In the genomic region with DNA sequence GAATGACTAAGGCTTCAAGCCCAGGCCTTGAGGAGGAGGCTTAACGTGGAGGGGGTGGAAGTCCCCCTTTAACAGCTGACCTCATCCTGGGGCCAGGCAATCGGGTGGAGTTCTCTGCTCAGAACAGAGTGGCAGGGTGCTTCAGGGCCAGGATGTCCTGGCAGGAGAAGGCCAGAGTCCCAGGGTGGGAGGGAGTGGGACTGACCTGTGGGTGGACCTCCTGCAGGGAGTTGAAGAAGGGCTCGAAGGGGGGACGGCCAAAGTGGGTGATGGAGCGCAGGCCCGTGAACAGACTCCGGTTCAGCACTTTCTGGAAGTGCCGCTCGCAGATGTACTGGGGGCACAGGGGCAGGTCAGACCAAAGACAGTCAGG, we compare ENCODE assay signal across 1 cellular context.
TF ChIP-seq lines count a peak whose summit lies in the region.

No MANE protein-coding gene starts in this region.

TF ChIP-seq in HEK293, 187 proteins besides CTCF, POLR2A, EP300 and RAD21 (continued from another document):
- TF ChIP-seq ZNF692 (tag by site-specific recombination; IDR thresholded peaks at IDR 0.05) (0 out of 2 replicates have a peak, but pooled peaks have one; percentile 36), ZNF354C (tag by site-specific recombination; IDR thresholded peaks at IDR 0.05; ENCODE audit: borderline replicate concordance, low read depth) (no peak), ZBTB8A (tag by site-specific recombination; IDR thresholded peaks at IDR 0.05) (no peak), ZNF114 (tag by site-specific recombination; IDR thresholded peaks at IDR 0.05) (no peak), ZNF274 (IDR thresholded peaks at IDR 0.05; ENCODE audit: low read length) (no peak), ZNF274 (tag by site-specific recombination; IDR thresholded peaks at IDR 0.05; ENCODE audit: borderline replicate concordance) (no peak), SETDB1 (IDR thresholded peaks at IDR 0.05; ENCODE audit: insufficient read length, low read length) (no peak), ZFHX2 (tag by site-specific recombination; conservative IDR thresholded peaks at IDR 0.05) (peak; percentile 53), ZNF280D (tag by site-specific recombination; IDR thresholded peaks at IDR 0.05) (no peak), IKZF3 (tag by site-specific recombination; IDR thresholded peaks at IDR 0.05) (no peak)
